In genomic region chr19:6354098-6354674, GRCh38 we compare ENCODE assay signal across 1 cellular context.
TF ChIP-seq lines count a peak whose summit lies in the region.

No MANE protein-coding gene starts in this region.

TF ChIP-seq in GM23338, 12 proteins besides CTCF, POLR2A, EP300 and RAD21 (continued from another document):
- TF ChIP-seq ZNF462 (CRISPR knock-in tag; IDR thresholded peaks at IDR 0.05), result no peak
- TF ChIP-seq ZNF331 (CRISPR knock-in tag; IDR thresholded peaks at IDR 0.05; ENCODE audit: low read depth), result no peak
- TF ChIP-seq EZH2phosphoT487 (IDR thresholded peaks at IDR 0.05; ENCODE audit: unreplicated experiment), result no peak
- TF ChIP-seq CREB1 (CRISPR knock-in tag; IDR thresholded peaks at IDR 0.05; ENCODE audit: low read depth), result no peak
- TF ChIP-seq EZH2 (IDR thresholded peaks at IDR 0.05; ENCODE audit: low read depth, unreplicated experiment), result no peak
- TF ChIP-seq REST (IDR thresholded peaks at IDR 0.05; ENCODE audit: unreplicated experiment), result no peak
- TF ChIP-seq ETS1 (IDR thresholded peaks at IDR 0.05), result no peak
- no peak for TF ChIP-seq STAT1 (IDR thresholded peaks at IDR 0.05; ENCODE audit: unreplicated experiment)
- TF ChIP-seq JUNB (IDR thresholded peaks at IDR 0.05; ENCODE audit: unreplicated experiment), result no peak
